Comparison of ENCODE assay signal across 22 cellular contexts in the genomic region with DNA sequence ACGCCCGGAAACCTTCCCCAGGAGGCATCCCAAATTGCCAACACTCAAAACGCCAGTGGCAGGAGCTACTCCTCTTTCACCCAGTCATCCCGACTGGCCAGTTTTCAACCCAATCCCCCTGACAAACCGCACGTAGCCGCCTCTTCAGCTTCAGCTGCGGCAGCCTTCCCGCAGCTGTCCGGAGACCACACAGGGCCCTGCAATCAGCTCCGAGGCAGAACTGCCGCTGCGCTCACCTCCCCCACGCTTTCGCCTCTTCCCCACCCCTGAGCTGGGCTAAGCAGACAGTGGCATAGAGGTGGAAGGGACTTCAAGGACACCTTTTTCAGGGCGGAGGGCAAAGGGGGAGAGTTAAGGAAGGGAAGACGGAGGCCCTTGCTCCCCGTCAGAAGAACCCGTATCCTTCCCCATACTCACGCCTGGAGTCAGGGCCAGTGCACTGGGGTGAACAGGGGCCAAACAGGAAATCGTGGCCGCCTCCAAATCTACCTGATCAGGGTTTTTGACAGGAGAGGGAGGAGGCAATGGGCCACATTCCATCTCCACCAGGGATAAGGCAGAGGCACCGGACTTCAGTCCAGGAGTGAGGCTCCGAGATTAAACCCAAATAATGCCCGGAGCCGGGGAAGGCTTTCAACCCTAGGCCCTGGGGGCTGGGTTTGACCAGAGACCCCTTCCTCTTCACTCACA. TPM values are rescaled to one million over a fixed set of nuclear protein-coding genes. Genes with fewer than 3 reads are reported as not detected.
DNase-seq lines count a peak whose midpoint lies in the region; ATAC-seq, FAIRE-seq and TF ChIP-seq lines count a peak whose summit lies in the region.
"Had no signal": no experiment of that assay in that cellular context is flagged by ENCODE, and none has a peak within 500 bp of the region (broad histone marks: within the 10 kb centered on the region; RNA-seq: fewer than 3 reads in every experiment).

No MANE protein-coding gene starts in this region.

- H3K4me1 ChIP-seq in GM23338 (ENCODE audit: insufficient read depth) = peaks cover 8% of the 10 kb centered on the region; the same call in 1 of the 2 replicates
- H3K4me1 ChIP-seq in NT2/D1 (ENCODE audit: insufficient read depth, insufficient read length) = peaks cover 13% of the 10 kb centered on the region
- H3K4me1 ChIP-seq in H1 (replicated peaks in 1 of 4; ENCODE audit: control insufficient read depth in 3 of 4, insufficient read depth in 4 of 4, low read length in 3 of 4) = peaks cover 0 to 9% (median 6%) of the 10 kb centered on the region in 4 experiments; a peak in 5 of 7 replicates
- H3K4me1 ChIP-seq: right atrium auricular region, upper lobe of left lung had no signal

- no peak overlapping the region for H4K91ac ChIP-seq in H1 (replicated peaks; ENCODE audit: insufficient read length, low read length)

- H3K79me2 ChIP-seq in GM23338 (replicated peaks; ENCODE audit: insufficient read depth) (no peaks in the 10 kb centered on the region), H1 (ENCODE audit: control insufficient read depth in 1 of 2, insufficient read depth in 2 of 2, low read length in 2 of 2) (no peaks in the 10 kb centered on the region)

- H3K23ac ChIP-seq in H1 (ENCODE audit: insufficient read length) = no peak overlapping the region

- CTCF ChIA-PET in H1 (lab: Charles Lee; ENCODE audit: partially characterized antibody) = interaction anchor here (1.1 to 7.7 kb wide), 8 partner anchors 10 to 582 kb away, joined by 3 to 44 read pairs (median 4); no protein-coding TSS in a partner anchor

- no peaks in the 10 kb centered on the region for H3K9me2 ChIP-seq in GM23338 (ENCODE audit: insufficient read depth)

- no peak overlapping the region for H3K4ac ChIP-seq in H1 (replicated peaks; ENCODE audit: insufficient read length, low read depth, low read length)

- no peak overlapping the region for H2AK5ac ChIP-seq in H1 (ENCODE audit: low read depth, low read length)

- peak overlapping the region; percentile 92; the same call in 1 of the 2 replicates for H2AFZ ChIP-seq in GM23338
- peak overlapping the region; percentile 80; the same call in 1 of the 2 replicates for H2AFZ ChIP-seq in H1 (ENCODE audit: low read length)

- 61% methylated on average over 26 of the region's 26 CpGs; no CpG with 5 or more reads in 1 of the 2 experiments for WGBS in H1 (ENCODE audit: extremely low coverage in 1 of 2, insufficient coverage in 1 of 2, insufficient read length in 1 of 2, insufficient replicate concordance in 2 of 2, low coverage in 1 of 2, low lambda C conversion rate in 2 of 2, missing lambda C conversion rate in 1 of 2), 2 experiments

- peak overlapping the region; percentile 24; the same call in 1 of the 2 replicates for H2BK5ac ChIP-seq in H1 (ENCODE audit: low read depth, low read length)

- no peak overlapping the region for H3K4me3 ChIP-seq in GM23338
- H3K4me3 ChIP-seq in NT2/D1 (ENCODE audit: insufficient read length, low read depth) = no peak overlapping the region
- H3K4me3 ChIP-seq in H1 (ENCODE audit: extremely low read depth in 1 of 4, insufficient read depth in 2 of 4, low read depth in 3 of 4, low read length in 4 of 4) = no peak overlapping the region
- H3K4me3 ChIP-seq: right atrium auricular region, upper lobe of left lung had no signal

- no peak overlapping the region for H4K5ac ChIP-seq in H1 (ENCODE audit: insufficient read length, low read depth, low read length)

- H3K4me3 Mint-ChIP-seq in GM23338 (no peak overlapping the region; the same call in 1 of the 3 replicates), neural crest cell (no peak overlapping the region)
- H3K4me3 Mint-ChIP-seq: activated T-cell treated with anti-CD3 and anti-CD28 coated beads, Interleukin-2, amount 50 U/mL, for 72 hours had no signal

- H2BK120ac ChIP-seq in H1 (replicated peaks; ENCODE audit: low read depth, low read length) = no peak overlapping the region

- no peaks in the 10 kb centered on the region; the same call in 2 of the 3 replicates for H3K9me3 Mint-ChIP-seq in GM23338
- H3K9me3 Mint-ChIP-seq in neural crest cell = no peaks in the 10 kb centered on the region
- H3K9me3 Mint-ChIP-seq: activated T-cell treated with anti-CD3 and anti-CD28 coated beads, Interleukin-2, amount 50 U/mL, for 72 hours had no signal

- POLR2A ChIA-PET in H1 (lab: Charles Lee; ENCODE audit: partially characterized antibody) = no interaction called here

- FAIRE-seq in H1 (lab: Jason Lieb, UNC) = no peak

- H3K36me3 Mint-ChIP-seq in GM23338 (ENCODE audit: low read depth) (no peaks in the 10 kb centered on the region), neural crest cell (ENCODE audit: low read depth) (no peaks in the 10 kb centered on the region)

- H3K56ac ChIP-seq in H1 (replicated peaks; ENCODE audit: insufficient read length, low read depth, low read length) = no peak overlapping the region

- H3K27me3 Mint-ChIP-seq in GM23338 (ENCODE audit: insufficient read depth, low read depth, poor library complexity) (peaks cover 22% of the 10 kb centered on the region), neural crest cell (ENCODE audit: low read depth) (peaks cover 32% of the 10 kb centered on the region)

- peak overlapping the region; percentile 18; the same call in 1 of the 2 replicates for H2BK15ac ChIP-seq in H1 (ENCODE audit: low read length)

- TF ChIP-seq CTCF in GM23338 (conservative IDR thresholded peaks at IDR 0.05; ENCODE audit: low read depth in 2 of 2) (no peak), H1 (IDR thresholded peaks at IDR 0.05; ENCODE audit: control extremely low read depth in 1 of 3, insufficient read depth in 1 of 3, low read depth in 1 of 3, low read length in 3 of 3) (no peak), neural crest cell (conservative IDR thresholded peaks at IDR 0.05) (no peak)

- H4K20me1 ChIP-seq in GM23338 (replicated peaks; ENCODE audit: insufficient read depth) (no peaks in the 10 kb centered on the region), H1 (replicated peaks in 1 of 2; ENCODE audit: control insufficient read depth in 1 of 2, insufficient read depth in 2 of 2, low read length in 2 of 2) (no peaks in the 10 kb centered on the region)

- ATAC-seq in GM23338 (peak; percentile 66), GM19395 (IDR thresholded peaks at IDR 0.05; ENCODE audit: unreplicated experiment) (no peak)
- ATAC-seq: activated T-cell treated with anti-CD3 and anti-CD28 coated beads, Interleukin-2, amount 50 U/mL, for 72 hours; Right ventricle myocardium inferior had no signal

- H3K4me1 Mint-ChIP-seq in GM23338 (peaks cover 24% of the 10 kb centered on the region), neural crest cell (peaks cover 3% of the 10 kb centered on the region)

- H3K79me1 ChIP-seq in H1 (ENCODE audit: low read depth, low read length) = no peaks in the 10 kb centered on the region

- H4K8ac ChIP-seq in H1 (ENCODE audit: extremely low read depth, insufficient read depth, low read length) = no peak overlapping the region

- H3K4me2 ChIP-seq in GM23338 (0 out of 2 replicates have a peak overlapping the region, but pooled peaks have one; percentile 32), H1 (ENCODE audit: insufficient read depth in 1 of 2, low read depth in 2 of 2, low read length in 2 of 2) (no peak overlapping the region)

- TF ChIP-seq POLR2A in H1 (IDR thresholded peaks at IDR 0.05; ENCODE audit: control extremely low read depth in 1 of 2, low read depth in 2 of 2, low read length in 2 of 2) = no peak

- DNase-seq in GM23338 (ENCODE audit: low spot score) = peak; percentile 60
- DNase-seq in NT2/D1 (ENCODE audit: low read depth, low spot score) = no peak
- DNase-seq in H1 (ENCODE audit: low read depth in 1 of 2, low spot score in 2 of 2) = peak in 1 of 2 experiments; percentile 54
- no peak for DNase-seq in neural crest cell (ENCODE audit: low read depth, low spot score)
- DNase-seq in NCI-H1417 treated with DMSO at 0.1 percent for 48 hours (lab: John Stamatoyannopoulos, UW) = no peak
- no peak for DNase-seq in GM19238 (ENCODE audit: insufficient read length, low spot score)
- DNase-seq in pons (ENCODE audit: low spot score) = no peak
- DNase-seq: activated CD4-positive, alpha-beta T cell treated with anti-CD3 and anti-CD28 coated beads, Interleukin-2, amount 50 U/mL, for 1 hour; activated T-cell treated with anti-CD3 and anti-CD28 coated beads, Interleukin-2, amount 50 U/mL, for 72 hours; dermis blood vessel endothelial cell; DMS79 treated with DMSO at 0.1 percent for 48 hours; foreskin melanocyte; NCI-H1092 treated with DMSO at 0.1 percent for 48 hours; NCI-H524; nucleus accumbens; stimulated activated naive CD4-positive, alpha-beta T cell treated with Interleukin-2 at 50 U/mL for 16 hours; upper lobe of left lung had no signal

- no peak for TF ChIP-seq RAD21 in H1 (IDR thresholded peaks at IDR 0.05 in 1 of 2, conservative IDR thresholded peaks at IDR 0.05 in 1 of 2; ENCODE audit: low read depth in 2 of 2, low read length in 2 of 2)

- H3K23me2 ChIP-seq in H1 (ENCODE audit: low read depth, low read length) = no peaks in the 10 kb centered on the region

- H2BK20ac ChIP-seq in H1 (ENCODE audit: low read length) = no peak overlapping the region

- H3K9me3 ChIP-seq in NT2/D1 (ENCODE audit: insufficient read depth, low read length) (no peaks in the 10 kb centered on the region), H1 (ENCODE audit: insufficient read depth in 2 of 2, low read depth in 1 of 2, low read length in 1 of 2) (no peaks in the 10 kb centered on the region)
- H3K9me3 ChIP-seq: right atrium auricular region, upper lobe of left lung had no signal

- H3K27ac Mint-ChIP-seq in GM23338 = no peak overlapping the region
- H3K27ac Mint-ChIP-seq in neural crest cell (ENCODE audit: unreplicated experiment) = peak overlapping the region; percentile 37
- H3K27ac Mint-ChIP-seq: activated T-cell treated with anti-CD3 and anti-CD28 coated beads, Interleukin-2, amount 50 U/mL, for 72 hours had no signal

- H3K27ac ChIP-seq in GM23338 (ENCODE audit: low read depth) (no peak overlapping the region), H1 (ENCODE audit: low read depth, low read length) (no peak overlapping the region)
- H3K27ac ChIP-seq: epithelial cell of prostate, right atrium auricular region, upper lobe of left lung had no signal

- no peaks in the 10 kb centered on the region for H3F3A ChIP-seq in GM23338 (replicated peaks; ENCODE audit: low read depth)

- peak overlapping the region; percentile 51; the same call in 1 of the 2 replicates for H3K18ac ChIP-seq in H1 (ENCODE audit: extremely low read depth, low read length)

- H3K36me3 ChIP-seq in GM23338 (ENCODE audit: insufficient read depth) (no peaks in the 10 kb centered on the region), NT2/D1 (ENCODE audit: insufficient read depth, insufficient read length, low read length) (no peaks in the 10 kb centered on the region), H1 (ENCODE audit: control insufficient read depth in 2 of 4, insufficient read depth in 4 of 4, low read length in 3 of 4) (no peaks in the 10 kb centered on the region)
- H3K36me3 ChIP-seq: right atrium auricular region, upper lobe of left lung had no signal

- TF ChIP-seq EP300 in H1 (IDR thresholded peaks at IDR 0.05; ENCODE audit: borderline replicate concordance in 1 of 2, low read depth in 2 of 2, low read length in 2 of 2) = no peak

- H3K27me3 ChIP-seq in GM23338 (ENCODE audit: insufficient read depth) (no peaks in the 10 kb centered on the region), NT2/D1 (ENCODE audit: insufficient read depth, insufficient read length) (peaks cover 5% of the 10 kb centered on the region), H1 (replicated peaks in 1 of 4; ENCODE audit: control insufficient read depth in 3 of 4, extremely low read depth in 1 of 4, insufficient read depth in 3 of 4, low read length in 3 of 4) (peaks cover 0 to 4% (median 0%) of the 10 kb centered on the region in 4 experiments; a peak in 1 of 7 replicates)
- H3K27me3 ChIP-seq: right atrium auricular region, upper lobe of left lung had no signal

- H3K14ac ChIP-seq in H1 (ENCODE audit: insufficient read length) = no peak overlapping the region

- H3K9ac ChIP-seq in NT2/D1 (ENCODE audit: insufficient read length, low read depth) (peak overlapping the region; percentile 10), H1 (replicated peaks in 1 of 4; ENCODE audit: extremely low read depth in 1 of 4, low read depth in 3 of 4, low read length in 3 of 4) (no peak overlapping the region)

- H2BK12ac ChIP-seq in H1 (ENCODE audit: low read depth, low read length) = 0 out of 2 replicates have a peak overlapping the region, but pooled peaks have one; percentile 27

RNA-seq across cellular contexts. Expression of gene CYP26B1, which starts 16.8 kb away (rescaled TPM):
- 0.16 and 0.31 TPM in 2 replicates for total RNA-seq in GM23338 (2014; rRNA removed; shearing (Covaris generic))
- 0.05 and 0.07 TPM in 2 replicates for polyA plus RNA-seq in GM23338 (2016; fragmentation: Nextera tagmentation; extraction: Ambion mirVana)
- total RNA-seq in H1 (2021; fragmentation: NEBNext Ultra II Directional; extraction: Animal tissue kit (Norgen Biotek cat#: 25700)) = 0.36 and 0.69 TPM in 2 replicates
- polyA plus RNA-seq in H1 (2011; rRNA removed) = 0.06 and 0.19 TPM in 2 replicates
- polyA plus RNA-seq in H1 (2011; cell fraction: cytosol; rRNA removed) = 0.34 TPM
- polyA plus RNA-seq in H1 (2011; cell fraction: nucleus; rRNA removed) = 0.53 TPM
- polyA plus RNA-seq in H1 (2012, experiment 1 of 2) = 0.08 to 0.77 TPM (median 0.23 TPM) in 4 replicates
- polyA plus RNA-seq in H1 (2012, experiment 2 of 2) = 0.08 TPM
- polyA plus RNA-seq in H1 (2013, experiment 1 of 2) = 0.12 TPM
- polyA plus RNA-seq in H1 (2013, experiment 2 of 2) = 0.09 TPM
- 0.13 and 0.24 TPM in 2 replicates for polyA minus RNA-seq in H1 (2011; rRNA and poly(A)+ RNA removed)
- not detected for polyA minus RNA-seq in H1 (2011; cell fraction: cytosol; rRNA and poly(A)+ RNA removed)
- polyA minus RNA-seq in H1 (2011; cell fraction: nucleus; rRNA and poly(A)+ RNA removed) = 0.10 TPM
- 15.4 and 16.4 TPM in 2 replicates for total RNA-seq in neural crest cell
- total RNA-seq: activated T-cell treated with anti-CD3 and anti-CD28 coated beads, Interleukin-2, amount 50 U/mL, for 72 hours; T-helper 1 cell treated with Interleukin-12 subunit alpha and Interleukin-12 subunit beta and Interleukin-4 antibody, amounts not matched to agents 30 ng/mL and 1 ng/mL, for 36 hours had no signal
